Comparison of ENCODE assay signal across 17 cellular contexts in the genomic region with DNA sequence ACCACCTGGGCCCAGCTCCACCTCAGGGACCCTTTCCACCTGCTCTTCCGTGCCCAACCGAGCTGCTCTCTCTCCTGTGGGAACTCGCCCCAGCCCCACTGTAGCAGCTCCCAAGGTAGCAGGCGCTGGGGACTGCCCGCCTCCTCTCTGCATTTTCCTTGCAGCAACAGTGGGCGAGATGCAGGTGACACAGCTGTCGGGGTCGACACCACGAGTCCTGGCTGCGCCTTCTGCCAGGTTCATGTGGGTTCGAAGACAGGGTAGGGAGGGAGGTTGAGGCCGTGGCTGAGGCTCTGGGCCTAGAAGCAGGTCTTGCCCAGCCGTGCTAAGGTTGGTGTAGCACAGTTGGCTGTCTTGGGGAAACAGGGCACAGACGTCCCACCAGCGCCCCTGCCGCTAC.
DNase-seq lines count a peak whose midpoint lies in the region; FAIRE-seq and TF ChIP-seq lines count a peak whose summit lies in the region.
"Had no signal": no experiment of that assay in that cellular context is flagged by ENCODE, and none has a peak within 500 bp of the region (broad histone marks: within the 10 kb centered on the region; RNA-seq: fewer than 3 reads in every experiment).

No MANE protein-coding gene starts in this region.

- WGBS in H1 (ENCODE audit: extremely low coverage in 1 of 2, insufficient coverage in 1 of 2, insufficient read length in 1 of 2, insufficient replicate concordance in 2 of 2, low coverage in 1 of 2, low lambda C conversion rate in 2 of 2, missing lambda C conversion rate in 1 of 2), 2 experiments: 100% methylated on average over 10 of the region's 16 CpGs; no CpG with 5 or more reads in 1 of the 2 experiments

- CTCF ChIA-PET in H1 (lab: Charles Lee; ENCODE audit: partially characterized antibody): no interaction called here

- no peak overlapping the region for H3K4me2 ChIP-seq in H1 (ENCODE audit: insufficient read depth in 1 of 2, low read depth in 2 of 2, low read length in 2 of 2)
- H3K4me2 ChIP-seq: BLaER1 treated with 17β-estradiol and CSF1 and Interleukin-3, amounts not matched to agents 10 nM and 100 nM had no signal

- H3K9me3 Mint-ChIP-seq in CD14-positive monocyte: peaks cover 0 to 15% (median 4%) of the 10 kb centered on the region in 7 donors
- H3K9me3 Mint-ChIP-seq: CD4-positive, alpha-beta T cell had no signal

- no peak overlapping the region for H3K27ac Mint-ChIP-seq in CD14-positive monocyte
- H3K27ac Mint-ChIP-seq: CD4-positive, alpha-beta T cell; HFFc6 had no signal

- H2BK20ac ChIP-seq in H1 (ENCODE audit: low read length): no peak overlapping the region

- intact Hi-C loops in CD14-positive monocyte (cut with micrococcal nuclease) (no loop called here), posterior vena cava (cut with DNase I) (no loop called here)

- H3K4ac ChIP-seq in H1 (replicated peaks; ENCODE audit: insufficient read length, low read depth, low read length): no peak overlapping the region

- no peak for TF ChIP-seq RAD21 in H1 (IDR thresholded peaks at IDR 0.05 in 1 of 2, conservative IDR thresholded peaks at IDR 0.05 in 1 of 2; ENCODE audit: low read depth in 2 of 2, low read length in 2 of 2)

- no peak for TF ChIP-seq POLR2A in H1 (IDR thresholded peaks at IDR 0.05; ENCODE audit: control extremely low read depth in 1 of 2, low read depth in 2 of 2, low read length in 2 of 2)

- no peak overlapping the region for H3K4me3 ChIP-seq in H1 (ENCODE audit: extremely low read depth in 1 of 4, insufficient read depth in 2 of 4, low read depth in 3 of 4, low read length in 4 of 4)
- H3K4me3 ChIP-seq: BLaER1 treated with 17β-estradiol and CSF1 and Interleukin-3, amounts not matched to agents 10 nM and 100 nM had no signal

- TF ChIP-seq EP300 in H1 (IDR thresholded peaks at IDR 0.05; ENCODE audit: borderline replicate concordance in 1 of 2, low read depth in 2 of 2, low read length in 2 of 2): no peak

- H3K56ac ChIP-seq in H1 (replicated peaks; ENCODE audit: insufficient read length, low read depth, low read length): no peak overlapping the region

- FAIRE-seq in H1 (lab: Jason Lieb, UNC): no peak
- FAIRE-seq: GM12891 had no signal

- no peak overlapping the region for H3K23ac ChIP-seq in H1 (ENCODE audit: insufficient read length)

- no peak overlapping the region for H2AK5ac ChIP-seq in H1 (ENCODE audit: low read depth, low read length)

- POLR2A ChIA-PET in H1 (lab: Charles Lee; ENCODE audit: partially characterized antibody): no interaction called here

- H3K14ac ChIP-seq in H1 (ENCODE audit: insufficient read length): no peak overlapping the region

- peak overlapping the region; percentile 76; the same call in 1 of the 2 replicates for H2AFZ ChIP-seq in H1 (ENCODE audit: low read length)

- H2BK5ac ChIP-seq in H1 (ENCODE audit: low read depth, low read length): no peak overlapping the region

- DNase-seq in CD14-positive monocyte (ENCODE audit: low spot score) (peak; percentile 39), H1 (ENCODE audit: low read depth in 1 of 2, low spot score in 2 of 2) (no peak), mesenteric fat pad (ENCODE audit: low spot score) (peak; percentile 74), posterior vena cava (ENCODE audit: low spot score) (peak; percentile 70), GF-D8 (lab: John Stamatoyannopoulos, UW) (no peak), NCI-H2227 treated with DMSO at 0.1 percent for 48 hours (lab: John Stamatoyannopoulos, UW) (no peak)
- no peak for DNase-seq in NK-92 treated with Interleukin-12 subunit alpha and Interleukin-12 subunit beta, amount 100 ng/mL, for 24 hours (lab: John Stamatoyannopoulos, UW)
- no peak for DNase-seq in activated CD4-positive, alpha-beta T cell treated with anti-CD3 and anti-CD28 coated beads, Interleukin-2, amount 50 U/mL, for 48 hours
- DNase-seq: 8988T; CD4-positive, alpha-beta T cell; DMS79; GOT3; HCEC 1CT; HFFc6 had no signal

- peaks cover 0 to 2% (median 0%) of the 10 kb centered on the region in 3 donors for H3K27me3 Mint-ChIP-seq in CD14-positive monocyte (ENCODE audit: low read depth in 3 of 3)
- H3K27me3 Mint-ChIP-seq: CD4-positive, alpha-beta T cell had no signal

- no peak overlapping the region for H4K5ac ChIP-seq in H1 (ENCODE audit: insufficient read length, low read depth, low read length)

- no peak overlapping the region for H2BK12ac ChIP-seq in H1 (ENCODE audit: low read depth, low read length)

- no peak overlapping the region; the same call in 1 of the 2 replicates for H4K8ac ChIP-seq in H1 (ENCODE audit: extremely low read depth, insufficient read depth, low read length)

- H2BK120ac ChIP-seq in H1 (replicated peaks; ENCODE audit: low read depth, low read length): no peak overlapping the region

- no peaks in the 10 kb centered on the region for H3K9me3 ChIP-seq in H1 (ENCODE audit: insufficient read depth in 2 of 2, low read depth in 1 of 2, low read length in 1 of 2)
- H3K9me3 ChIP-seq: BLaER1 treated with 17β-estradiol and CSF1 and Interleukin-3, amounts not matched to agents 10 nM and 100 nM had no signal

- no peak overlapping the region for H2BK15ac ChIP-seq in H1 (ENCODE audit: low read length)

- H3K79me2 ChIP-seq in H1 (ENCODE audit: control insufficient read depth in 1 of 2, insufficient read depth in 2 of 2, low read length in 2 of 2): no peaks in the 10 kb centered on the region

- H3K4me1 Mint-ChIP-seq in CD14-positive monocyte: no peaks in the 10 kb centered on the region

- H3K27me3 ChIP-seq in H1 (replicated peaks in 1 of 4; ENCODE audit: control insufficient read depth in 3 of 4, extremely low read depth in 1 of 4, insufficient read depth in 3 of 4, low read length in 3 of 4): no peaks in the 10 kb centered on the region
- H3K27me3 ChIP-seq: BLaER1 treated with 17β-estradiol and CSF1 and Interleukin-3, amounts not matched to agents 10 nM and 100 nM had no signal

- H3K36me3 Mint-ChIP-seq in CD14-positive monocyte: no peaks in the 10 kb centered on the region

- H3K18ac ChIP-seq in H1 (ENCODE audit: extremely low read depth, low read length): no peak overlapping the region

- no peak overlapping the region for H3K4me3 Mint-ChIP-seq in CD14-positive monocyte
- H3K4me3 Mint-ChIP-seq: CD4-positive, alpha-beta T cell; HFFc6 had no signal

- H4K20me1 ChIP-seq in H1 (replicated peaks in 1 of 2; ENCODE audit: control insufficient read depth in 1 of 2, insufficient read depth in 2 of 2, low read length in 2 of 2): no peaks in the 10 kb centered on the region
- H4K20me1 ChIP-seq: BLaER1 treated with 17β-estradiol and CSF1 and Interleukin-3, amounts not matched to agents 10 nM and 100 nM had no signal

- H3K4me1 ChIP-seq in H1 (replicated peaks in 1 of 4; ENCODE audit: control insufficient read depth in 3 of 4, insufficient read depth in 4 of 4, low read length in 3 of 4): no peaks in the 10 kb centered on the region
- H3K4me1 ChIP-seq: BLaER1 treated with 17β-estradiol and CSF1 and Interleukin-3, amounts not matched to agents 10 nM and 100 nM had no signal

- no peak overlapping the region for H4K91ac ChIP-seq in H1 (replicated peaks; ENCODE audit: insufficient read length, low read length)

- no peaks in the 10 kb centered on the region for H3K23me2 ChIP-seq in H1 (ENCODE audit: low read depth, low read length)

- TF ChIP-seq CTCF in CD14-positive monocyte (IDR thresholded peaks at IDR 0.05) (no peak), H1 (IDR thresholded peaks at IDR 0.05; ENCODE audit: control extremely low read depth in 1 of 3, insufficient read depth in 1 of 3, low read depth in 1 of 3, low read length in 3 of 3) (no peak)

- H3K9ac ChIP-seq in H1 (replicated peaks in 1 of 4; ENCODE audit: extremely low read depth in 1 of 4, low read depth in 3 of 4, low read length in 3 of 4): no peak overlapping the region
- H3K9ac ChIP-seq: BLaER1 treated with 17β-estradiol and CSF1 and Interleukin-3, amounts not matched to agents 10 nM and 100 nM had no signal

- no peaks in the 10 kb centered on the region for H3K36me3 ChIP-seq in H1 (ENCODE audit: control insufficient read depth in 2 of 4, insufficient read depth in 4 of 4, low read length in 3 of 4)
- H3K36me3 ChIP-seq: BLaER1 treated with 17β-estradiol and CSF1 and Interleukin-3, amounts not matched to agents 10 nM and 100 nM had no signal

- no peak overlapping the region for H3K27ac ChIP-seq in H1 (ENCODE audit: low read depth, low read length)
- H3K27ac ChIP-seq: BLaER1 treated with 17β-estradiol and CSF1 and Interleukin-3, amounts not matched to agents 10 nM and 100 nM; HL-60 had no signal

- no peaks in the 10 kb centered on the region for H3K79me1 ChIP-seq in H1 (ENCODE audit: low read depth, low read length)

TF ChIP-seq in H1, 55 proteins besides CTCF, POLR2A, EP300 and RAD21 (continues in another document):
- TF ChIP-seq TBP (IDR thresholded peaks at IDR 0.05; ENCODE audit: low read depth, low read length): no peak
- no peak for TF ChIP-seq BCL11A (IDR thresholded peaks at IDR 0.05; ENCODE audit: low read depth in 2 of 2, low read length in 2 of 2)
- TF ChIP-seq GABPA (IDR thresholded peaks at IDR 0.05; ENCODE audit: borderline replicate concordance, insufficient read depth, low read length): no peak
- no peak for TF ChIP-seq CEBPB (IDR thresholded peaks at IDR 0.05; ENCODE audit: low read depth, low read length)
- no peak for TF ChIP-seq ZNF274 (IDR thresholded peaks at IDR 0.05; ENCODE audit: borderline replicate concordance, extremely low read depth, low read length)
- no peak for TF ChIP-seq KDM5A (IDR thresholded peaks at IDR 0.05; ENCODE audit: low read length)
- no peak for TF ChIP-seq EZH2 (IDR thresholded peaks at IDR 0.05; ENCODE audit: low read depth, low read length, severe bottlenecking)
- TF ChIP-seq, protein P1, sequence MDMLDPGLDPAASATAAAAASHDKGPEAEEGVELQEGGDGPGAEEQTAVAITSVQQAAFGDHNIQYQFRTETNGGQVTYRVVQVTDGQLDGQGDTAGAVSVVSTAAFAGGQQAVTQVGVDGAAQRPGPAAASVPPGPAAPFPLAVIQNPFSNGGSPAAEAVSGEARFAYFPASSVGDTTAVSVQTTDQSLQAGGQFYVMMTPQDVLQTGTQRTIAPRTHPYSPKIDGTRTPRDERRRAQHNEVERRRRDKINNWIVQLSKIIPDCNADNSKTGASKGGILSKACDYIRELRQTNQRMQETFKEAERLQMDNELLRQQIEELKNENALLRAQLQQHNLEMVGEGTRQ (IDR thresholded peaks at IDR 0.05; ENCODE audit: low read length): no peak
- TF ChIP-seq ASH2L (IDR thresholded peaks at IDR 0.05; ENCODE audit: low read length): no peak
- TF ChIP-seq TAF7 (optimal IDR thresholded peaks at IDR 0.05; ENCODE audit: borderline replicate concordance, low read depth, low read length): no peak
- TF ChIP-seq E2F6 (IDR thresholded peaks at IDR 0.05): no peak
- no peak for TF ChIP-seq HDAC6 (IDR thresholded peaks at IDR 0.05; ENCODE audit: low read depth, low read length)

Comparison
In these comparisons a context has a peak if more than half of its experiments do, and no peak if none do; other contexts are left out.
1. DNase-seq: peak in CD14-positive monocyte (single experiment), mesenteric fat pad (single experiment) and posterior vena cava (single experiment); none in H1 (0 of 2), NK-92 treated with Interleukin-12 subunit alpha and Interleukin-12 subunit beta, amount 100 ng/mL, for 24 hours (single experiment), GF-D8 (single experiment), NCI-H2227 treated with DMSO at 0.1 percent for 48 hours (single experiment) and activated CD4-positive, alpha-beta T cell treated with anti-CD3 and anti-CD28 coated beads, Interleukin-2, amount 50 U/mL, for 48 hours (0 of 2).